Comparison of ENCODE assay signal across 36 cellular contexts in the genomic region with DNA sequence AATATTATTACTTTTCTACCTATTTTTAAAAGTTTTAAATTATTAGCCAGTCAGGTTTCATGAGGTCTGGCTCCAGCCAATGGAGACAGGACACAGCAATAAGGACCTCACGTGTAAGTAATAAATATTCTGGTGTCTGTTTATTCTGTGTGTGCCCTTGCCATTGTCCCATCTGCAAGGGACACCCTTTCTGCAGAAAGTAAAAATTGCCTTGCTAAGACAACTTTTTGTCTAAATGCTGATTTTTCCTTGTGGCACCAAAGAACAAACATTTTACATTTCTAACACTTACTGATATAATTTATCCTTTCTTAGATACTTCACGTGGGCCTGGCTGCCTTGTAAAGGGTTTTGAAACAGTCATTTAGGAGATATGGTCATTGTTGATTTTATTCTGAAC. TPM values are rescaled to one million over a fixed set of nuclear protein-coding genes. Genes with fewer than 3 reads are reported as not detected.
"Had no signal": no experiment of that assay in that cellular context is flagged by ENCODE, and none has a peak within 500 bp of the region (broad histone marks: within the 10 kb centered on the region; RNA-seq: fewer than 3 reads in every experiment).

No MANE protein-coding gene starts in this region.

- DNase-seq: hypothalamus; immature natural killer cell; kidney; left colon; left lung; lower lobe of right lung; mesendoderm; naive B cell; natural killer cell; nephron progenitor cell; occipital lobe; psoas muscle; stimulated activated CD4-positive, alpha-beta T cell treated with anti-CD3 and anti-CD28 coated beads, Interleukin-12 subunit alpha, Interleukin-12 subunit beta, amount 100 ng/mL, for 4 hours; stimulated activated CD4-positive, alpha-beta T cell treated with anti-CD3 and anti-CD28 coated beads, Interleukin-15, amount 100 ng/mL, for 24 hours; stimulated activated CD4-positive, alpha-beta T cell treated with anti-CD3 and anti-CD28 coated beads, Interleukin-2, amount 100 ng/mL, for 24 hours; stimulated activated CD4-positive, alpha-beta T cell treated with anti-CD3 and anti-CD28 coated beads, Interleukin-4, amount 100 ng/mL, for 1 hour; stimulated activated naive B cell treated with anti-CD40 and anti-IgM and Interleukin-4, amounts not matched to agents 10 μg/mL and 1 μg/mL and 100 μg/mL, for 72 hours; stimulated activated naive CD8-positive, alpha-beta T cell treated with anti-CD3 and anti-CD28 coated beads, Interleukin-15, Interleukin-2, amounts not matched to agents 100 U/mL and 50 U/mL, for 24 hours; stomach; testis; thyroid gland; transverse colon; upper lobe of left lung had no signal

- H3K9ac ChIP-seq: neural progenitor cell, parathyroid adenoma had no signal

- H3K4me2 ChIP-seq: neural progenitor cell had no signal

- FAIRE-seq: islet of Langerhans, kidney had no signal

- ATAC-seq: left colon; left lung; lower lobe of right lung; natural killer cell; psoas muscle; sciatic nerve; stimulated activated naive B cell treated with anti-CD40 and anti-IgM and Interleukin-4, amounts not matched to agents 10 μg/mL and 1 μg/mL and 100 μg/mL, for 72 hours; stimulated activated naive CD8-positive, alpha-beta T cell treated with anti-CD3 and anti-CD28 coated beads, Interleukin-15, Interleukin-2, amounts not matched to agents 100 U/mL and 50 U/mL, for 24 hours had no signal

- H3K27me3 ChIP-seq: left lung, neural progenitor cell, neutrophil, stomach, testis, thyroid gland, transverse colon, upper lobe of left lung, vagina had no signal

- H3K4me1 ChIP-seq: lower lobe of right lung, psoas muscle, transverse colon, upper lobe of left lung, vagina had no signal

- H3K27ac ChIP-seq: left lung, lower lobe of right lung, neural progenitor cell, neutrophil, parathyroid adenoma, psoas muscle, skin epidermis, stomach, testis, transverse colon, upper lobe of left lung, vagina had no signal

- H3K36me3 ChIP-seq: left lung, lower lobe of right lung, neural progenitor cell, neutrophil, stomach, thyroid gland, transverse colon, upper lobe of left lung, vagina had no signal

- H2AFZ ChIP-seq: neural progenitor cell, parathyroid adenoma had no signal

- H3K4me3 ChIP-seq: left lung, lower lobe of right lung, neural progenitor cell, psoas muscle, skin epidermis, stomach, testis, thyroid gland, transverse colon, upper lobe of left lung, vagina had no signal

- H3K9me3 ChIP-seq: lower lobe of right lung, neutrophil, psoas muscle, testis, thyroid gland, transverse colon, vagina had no signal

- H3K79me2 ChIP-seq: parathyroid adenoma had no signal

RNA-seq across cellular contexts. Expression of gene OVAAL, which starts 29.4 kb away (rescaled TPM):
- total RNA-seq: kidney, left colon, left lung, liver, lower lobe of right lung, mesothelial cell of epicardium, mononuclear cell, natural killer cell, occipital lobe, osteocyte, posterior vena cava, psoas muscle, sciatic nerve, stomach, testis, thyroid gland, upper lobe of left lung, vagina had no signal
- polyA plus RNA-seq: immature natural killer cell, liver, stomach, urinary bladder had no signal
